24 cellular contexts compared by ENCODE assay signal in the genomic region with DNA sequence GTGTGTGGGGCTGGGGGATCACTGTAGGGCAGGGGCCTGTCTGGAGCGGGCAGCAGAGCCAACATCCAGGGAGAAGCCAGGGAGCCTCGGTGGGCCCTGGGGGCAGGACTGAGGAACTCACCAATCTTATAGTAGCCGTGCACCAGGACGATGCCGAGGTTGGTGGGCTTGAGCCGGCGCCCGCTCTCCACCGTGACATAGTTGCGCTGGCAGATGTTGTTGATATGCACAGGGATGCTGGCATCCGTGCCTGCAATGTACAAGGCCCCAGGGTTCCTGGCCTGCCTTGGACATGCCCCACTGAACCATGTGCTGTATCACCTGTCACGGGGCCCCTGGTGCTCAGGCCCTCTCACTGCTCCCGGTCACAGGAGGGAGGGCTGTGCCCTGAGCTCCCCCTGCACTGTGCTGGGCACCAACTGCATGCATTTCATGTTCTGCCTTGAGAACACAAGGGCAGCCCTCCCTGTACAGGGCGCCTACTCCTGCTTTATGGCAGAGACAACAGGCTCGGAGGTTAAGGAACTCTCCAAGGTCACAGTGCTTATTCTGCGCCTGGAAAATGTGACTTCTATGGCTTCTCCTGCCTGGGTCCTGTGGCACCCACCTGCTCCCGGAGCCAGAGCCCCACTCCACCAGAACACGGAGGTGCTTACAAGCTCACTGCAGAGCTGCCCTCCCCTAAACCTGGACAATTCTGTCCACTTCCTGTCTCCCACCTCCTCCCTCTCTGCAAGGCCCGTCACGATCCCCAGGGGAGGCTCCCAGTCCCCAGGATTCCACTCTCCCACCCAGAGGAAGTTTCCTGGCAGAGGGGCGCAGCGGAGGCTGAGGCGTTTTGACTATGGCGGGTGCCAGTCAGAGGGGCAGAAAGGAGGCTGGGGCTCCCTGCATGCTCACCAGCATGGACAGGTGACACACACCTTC.
"Had no signal": no experiment of that assay in that cellular context is flagged by ENCODE, and none has a peak within 500 bp of the region (broad histone marks: within the 10 kb centered on the region; RNA-seq: fewer than 3 reads in every experiment).

No MANE protein-coding gene starts in this region.

- H3K9me3 Mint-ChIP-seq: activated B cell treated with CpG ODN at 0.5 μM for 24 hours; activated naive CD4-positive, alpha-beta T cell treated with anti-CD3 and anti-CD28 coated beads, Interleukin-2, amount 50 U/mL, for 24 hours; dendritic cell treated with granulocyte-macrophage colony-stimulating factor and Interleukin-4, amounts not matched to agents 40 ng/mL and 50 ng/mL, for 4 days; immature natural killer cell; mesothelial cell of epicardium; naive thymus-derived CD8-positive, alpha-beta T cell; stimulated activated memory B cell treated with anti-CD40 and anti-IgM and Interleukin-4, amounts not matched to agents 10 μg/mL and 1 μg/mL and 100 μg/mL, for 72 hours had no signal

- H3K27me3 ChIP-seq: ascending aorta, brain microvascular endothelial cell, left lung, neutrophil, transverse colon, vagina had no signal

- H2AFZ ChIP-seq: parathyroid adenoma had no signal

- DNase-seq: activated B cell treated with CpG ODN at 0.5 μM for 24 hours; activated CD4-positive, alpha-beta T cell treated with anti-CD3 and anti-CD28 coated beads for 36 hours; activated CD4-positive, alpha-beta T cell treated with anti-CD3 and anti-CD28 coated beads, Interleukin-2, amount 50 U/mL, for 4 hours; activated gamma-delta T cell; brain microvascular endothelial cell; effector CD8-positive, alpha-beta T cell; foreskin melanocyte; immature natural killer cell; left lung; naive thymus-derived CD8-positive, alpha-beta T cell; small intestine; stimulated activated CD4-positive, alpha-beta T cell treated with anti-CD3 and anti-CD28 coated beads, Interleukin-2, amount 100 ng/mL, for 24 hours; transverse colon had no signal

- H3K27ac ChIP-seq: ascending aorta, brain microvascular endothelial cell, left lung, neutrophil, parathyroid adenoma, transverse colon, vagina had no signal

- H3K27ac Mint-ChIP-seq: activated B cell treated with CpG ODN at 0.5 μM for 24 hours; activated CD4-positive, alpha-beta T cell treated with anti-CD3 and anti-CD28 coated beads for 36 hours; activated naive CD4-positive, alpha-beta T cell treated with anti-CD3 and anti-CD28 coated beads, Interleukin-2, amount 50 U/mL, for 24 hours; mesothelial cell of epicardium; stimulated activated memory B cell treated with anti-CD40 and anti-IgM and Interleukin-4, amounts not matched to agents 10 μg/mL and 1 μg/mL and 100 μg/mL, for 72 hours had no signal

- H3K9me3 ChIP-seq: ascending aorta, left lung, neutrophil, transverse colon, vagina had no signal

- H3K27me3 Mint-ChIP-seq: activated B cell treated with CpG ODN at 0.5 μM for 24 hours; activated CD4-positive, alpha-beta T cell treated with anti-CD3 and anti-CD28 coated beads for 36 hours; activated naive CD4-positive, alpha-beta T cell treated with anti-CD3 and anti-CD28 coated beads, Interleukin-2, amount 50 U/mL, for 24 hours; dendritic cell treated with granulocyte-macrophage colony-stimulating factor and Interleukin-4, amounts not matched to agents 40 ng/mL and 50 ng/mL, for 4 days; naive thymus-derived CD8-positive, alpha-beta T cell; stimulated activated memory B cell treated with anti-CD40 and anti-IgM and Interleukin-4, amounts not matched to agents 10 μg/mL and 1 μg/mL and 100 μg/mL, for 72 hours had no signal

- H3K4me1 ChIP-seq: ascending aorta, left lung, parathyroid adenoma, vagina had no signal

- H3K9ac ChIP-seq: parathyroid adenoma had no signal

- H3K36me3 Mint-ChIP-seq: activated naive CD4-positive, alpha-beta T cell treated with anti-CD3 and anti-CD28 coated beads, Interleukin-2, amount 50 U/mL, for 24 hours had no signal

- FAIRE-seq: endothelial cell of umbilical vein, small intestine, TTC549 had no signal

- H3K4me3 Mint-ChIP-seq: activated B cell treated with CpG ODN at 0.5 μM for 24 hours; activated CD4-positive, alpha-beta T cell treated with anti-CD3 and anti-CD28 coated beads for 36 hours; activated naive CD4-positive, alpha-beta T cell treated with anti-CD3 and anti-CD28 coated beads, Interleukin-2, amount 50 U/mL, for 24 hours; dendritic cell treated with granulocyte-macrophage colony-stimulating factor and Interleukin-4, amounts not matched to agents 40 ng/mL and 50 ng/mL, for 4 days; immature natural killer cell; mesothelial cell of epicardium; naive thymus-derived CD8-positive, alpha-beta T cell; stimulated activated memory B cell treated with anti-CD40 and anti-IgM and Interleukin-4, amounts not matched to agents 10 μg/mL and 1 μg/mL and 100 μg/mL, for 72 hours had no signal

- H3K4me3 ChIP-seq: ascending aorta, left lung, transverse colon, vagina had no signal

- ATAC-seq: activated CD4-positive, alpha-beta T cell treated with anti-CD3 and anti-CD28 coated beads for 36 hours; naive thymus-derived CD8-positive, alpha-beta T cell; sciatic nerve; stimulated activated memory B cell treated with anti-CD40 and anti-IgM and Interleukin-4, amounts not matched to agents 10 μg/mL and 1 μg/mL and 100 μg/mL, for 72 hours had no signal

- H3K79me2 ChIP-seq: parathyroid adenoma had no signal

- H3K4me1 Mint-ChIP-seq: activated B cell treated with CpG ODN at 0.5 μM for 24 hours; activated CD4-positive, alpha-beta T cell treated with anti-CD3 and anti-CD28 coated beads for 36 hours; activated naive CD4-positive, alpha-beta T cell treated with anti-CD3 and anti-CD28 coated beads, Interleukin-2, amount 50 U/mL, for 24 hours; immature natural killer cell; mesothelial cell of epicardium; stimulated activated memory B cell treated with anti-CD40 and anti-IgM and Interleukin-4, amounts not matched to agents 10 μg/mL and 1 μg/mL and 100 μg/mL, for 72 hours had no signal
